ENCODE assay signal across 26 cellular contexts in the genomic region with DNA sequence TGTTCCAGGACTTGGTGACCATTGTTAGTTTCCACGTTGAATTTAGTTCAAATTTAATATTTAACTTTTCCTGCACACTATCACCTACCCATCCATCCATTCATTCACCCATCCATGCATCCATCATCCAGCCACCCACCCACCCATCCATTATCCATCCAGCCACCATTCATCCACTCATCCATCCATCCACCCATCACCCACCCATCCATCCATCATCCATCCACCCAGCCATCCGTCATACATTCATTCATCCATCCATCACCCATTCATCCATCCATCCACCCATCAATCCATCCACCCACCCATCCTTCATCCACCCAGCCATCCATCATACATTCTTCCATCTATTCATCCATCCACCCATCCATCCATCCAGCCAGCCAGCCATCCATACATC.
"Had no signal": no experiment of that assay in that cellular context is flagged by ENCODE, and none has a peak within 500 bp of the region (broad histone marks: within the 10 kb centered on the region; RNA-seq: fewer than 3 reads in every experiment).

No MANE protein-coding gene starts in this region.

- H3K36me3 ChIP-seq: colonic mucosa, gastrocnemius medialis, ovary, right lobe of liver, suprapubic skin, transverse colon had no signal

- ATAC-seq: esophagus mucosa; gastrocnemius medialis; left lobe of liver; mucosa of descending colon; right lobe of liver; stimulated activated naive CD8-positive, alpha-beta T cell treated with anti-CD3 and anti-CD28 coated beads, Interleukin-15, amount 100 ng/mL, for 72 hours had no signal

- H3K4me1 ChIP-seq: colonic mucosa, gastrocnemius medialis had no signal

- H3K4me1 Mint-ChIP-seq: endodermal cell had no signal

- H3K4me3 ChIP-seq: colonic mucosa, gastrocnemius medialis, lung, mucosa of descending colon, ovary, right lobe of liver, suprapubic skin, transverse colon had no signal

- H3K9me3 ChIP-seq: colonic mucosa, gastrocnemius medialis, mucosa of descending colon, ovary, right lobe of liver, suprapubic skin, transverse colon had no signal

- H3K9me3 Mint-ChIP-seq: mesothelial cell of epicardium had no signal

- H3K27ac ChIP-seq: colonic mucosa, epithelial cell of prostate, gastrocnemius medialis, ovary, right lobe of liver, suprapubic skin, transverse colon had no signal

- H3K27me3 ChIP-seq: colonic mucosa, ovary, right lobe of liver had no signal

- H3K27ac Mint-ChIP-seq: dendritic cell treated with granulocyte-macrophage colony-stimulating factor and Interleukin-4, amounts not matched to agents 40 ng/mL and 50 ng/mL, for 4 days; endodermal cell; memory B cell; mesothelial cell of epicardium; nephron progenitor cell; progenitor cell of endocrine pancreas; stimulated activated naive CD8-positive, alpha-beta T cell treated with anti-CD3 and anti-CD28 coated beads, Interleukin-15, amount 100 ng/mL, for 72 hours had no signal

- H3K36me3 Mint-ChIP-seq: mesothelial cell of epicardium, naive B cell had no signal

- H3K4me3 Mint-ChIP-seq: dendritic cell treated with granulocyte-macrophage colony-stimulating factor and Interleukin-4, amounts not matched to agents 40 ng/mL and 50 ng/mL, for 4 days; endodermal cell; memory B cell; mesothelial cell of epicardium; naive B cell; nephron progenitor cell; stimulated activated naive CD8-positive, alpha-beta T cell treated with anti-CD3 and anti-CD28 coated beads, Interleukin-15, amount 100 ng/mL, for 72 hours had no signal

- DNase-seq: colonic mucosa; effector CD8-positive, alpha-beta T cell; endodermal cell; foreskin fibroblast; gastrocnemius medialis; mucosa of descending colon; naive B cell; nephron progenitor cell; occipital lobe; ovary; right lobe of liver; small intestine; stimulated activated CD4-positive, alpha-beta T cell treated with anti-CD3 and anti-CD28 coated beads, Interleukin-15, amount 100 ng/mL, for 24 hours; stimulated activated CD4-positive, alpha-beta T cell treated with anti-CD3 and anti-CD28 coated beads, Interleukin-2, amount 100 ng/mL, for 48 hours; stimulated activated naive CD4-positive, alpha-beta T cell; stimulated activated naive CD8-positive, alpha-beta T cell treated with anti-CD3 and anti-CD28 coated beads, Interleukin-15, amount 100 ng/mL, for 72 hours; transverse colon had no signal
